9 cellular contexts compared by ENCODE assay signal in genomic region chr6:160028487-160029275, GRCh38. TPM values are rescaled to one million over a fixed set of nuclear protein-coding genes. Genes with fewer than 3 reads are reported as not detected.
DNase-seq lines count a peak whose midpoint lies in the region; ATAC-seq and TF ChIP-seq lines count a peak whose summit lies in the region.
"Had no signal": no experiment of that assay in that cellular context is flagged by ENCODE, and none has a peak within 500 bp of the region (broad histone marks: within the 10 kb centered on the region; RNA-seq: fewer than 3 reads in every experiment).

No MANE protein-coding gene starts in this region.

- no peak overlapping the region for H3K4me3 ChIP-seq in CD4-positive, CD25-positive, alpha-beta regulatory T cell (ENCODE audit: low read depth, low read length)
- H3K4me3 ChIP-seq in kidney epithelial cell (ENCODE audit: low read depth, low read length) = no peak overlapping the region
- H3K4me3 ChIP-seq in BE2C (ENCODE audit: low read depth, low read length) = no peak overlapping the region
- no peak overlapping the region for H3K4me3 ChIP-seq in Peyer's patch

- TF ChIP-seq POLR2A in Peyer's patch (IDR thresholded peaks at IDR 0.05) = no peak

- peaks cover 65% of the 10 kb centered on the region for H3K36me3 Mint-ChIP-seq in CD4-positive, CD25-positive, alpha-beta regulatory T cell

- no peaks in the 10 kb centered on the region for H3K27me3 Mint-ChIP-seq in CD4-positive, CD25-positive, alpha-beta regulatory T cell
- H3K27me3 Mint-ChIP-seq: IgD-negative memory B cell had no signal

- no peak for TF ChIP-seq CTCF in RWPE1 (conservative IDR thresholded peaks at IDR 0.05; ENCODE audit: low read depth)
- peak; percentile 9 for TF ChIP-seq CTCF in kidney epithelial cell (IDR thresholded peaks at IDR 0.05; ENCODE audit: insufficient read depth, low read length, poor library complexity, severe bottlenecking)
- TF ChIP-seq CTCF in BE2C (IDR thresholded peaks at IDR 0.05; ENCODE audit: low read depth, low read length) = no peak
- no peak for TF ChIP-seq CTCF in Peyer's patch (IDR thresholded peaks at IDR 0.05)

- H3K27me3 ChIP-seq in CD4-positive, CD25-positive, alpha-beta regulatory T cell (ENCODE audit: control insufficient read depth, insufficient read depth, low read length) = no peaks in the 10 kb centered on the region
- H3K27me3 ChIP-seq in kidney epithelial cell (ENCODE audit: control insufficient read depth, insufficient read depth, low read length) (no peaks in the 10 kb centered on the region), BE2C (no peaks in the 10 kb centered on the region), Peyer's patch (no peaks in the 10 kb centered on the region)

- peaks cover 85% of the 10 kb centered on the region for H3K36me3 ChIP-seq in CD4-positive, CD25-positive, alpha-beta regulatory T cell (ENCODE audit: control insufficient read depth, insufficient read depth, low read length)
- H3K36me3 ChIP-seq in kidney epithelial cell (ENCODE audit: control insufficient read depth, insufficient read depth, low read length) (peaks cover 8% of the 10 kb centered on the region), BE2C (peaks cover 37% of the 10 kb centered on the region), Peyer's patch (peaks cover 0 to 86% (median 0%) of the 10 kb centered on the region in 3 donors)

- H3K9me3 Mint-ChIP-seq in CD4-positive, CD25-positive, alpha-beta regulatory T cell = no peaks in the 10 kb centered on the region
- H3K9me3 Mint-ChIP-seq: IgD-negative memory B cell had no signal

- H3K9me3 ChIP-seq in CD4-positive, CD25-positive, alpha-beta regulatory T cell (ENCODE audit: control insufficient read depth in 2 of 2, low read length in 2 of 2) = no peaks in the 10 kb centered on the region
- no peaks in the 10 kb centered on the region for H3K9me3 ChIP-seq in BE2C
- no peaks in the 10 kb centered on the region for H3K9me3 ChIP-seq in Peyer's patch

- ATAC-seq in CD4-positive, CD25-positive, alpha-beta regulatory T cell (ENCODE audit: low read depth in 2 of 2) = peak; percentile 46 to 69
- ATAC-seq in GM21447 (IDR thresholded peaks at IDR 0.05; ENCODE audit: unreplicated experiment) = peak; percentile 87

- CTCF ChIA-PET in RWPE1 (lab: Yijun Ruan, JAX) = interaction anchor here (0.6 to 0.9 kb wide), 3 partner anchors 128 to 974 kb away, joined by 3 to 5 read pairs (median 4); no protein-coding TSS in a partner anchor

- peaks cover 4% of the 10 kb centered on the region for H3K4me1 ChIP-seq in CD4-positive, CD25-positive, alpha-beta regulatory T cell (ENCODE audit: control insufficient read depth, insufficient read depth, low read length, poor library complexity, severe bottlenecking)
- H3K4me1 ChIP-seq in BE2C = no peaks in the 10 kb centered on the region
- peaks cover 0 to 8% (median 0%) of the 10 kb centered on the region in 4 donors for H3K4me1 ChIP-seq in Peyer's patch

- no peak overlapping the region for H3K27ac ChIP-seq in CD4-positive, CD25-positive, alpha-beta regulatory T cell (ENCODE audit: insufficient read depth, low read length, poor library complexity, severe bottlenecking)
- H3K27ac ChIP-seq in RWPE1 (peak overlapping the region; percentile 80), Peyer's patch (no peak overlapping the region)

- H3K27ac Mint-ChIP-seq in CD4-positive, CD25-positive, alpha-beta regulatory T cell = peak overlapping the region in 2 of 3 donors; percentile 48 to 49

- DNase-seq in CD4-positive, CD25-positive, alpha-beta regulatory T cell = peak in 1 of 3 donors; percentile 60
- no peak for DNase-seq in RWPE1 (ENCODE audit: low spot score)
- DNase-seq in kidney epithelial cell (ENCODE audit: low read depth) = no peak
- DNase-seq in BE2C = no peak
- no peak for DNase-seq in SK-N-DZ (ENCODE audit: low spot score)
- no peak for DNase-seq in anterior cingulate cortex (lab: John Stamatoyannopoulos, UW)
- DNase-seq in Peyer's patch = no peak

- peaks cover 0 to 16% (median 10%) of the 10 kb centered on the region in 4 donors for H3K4me1 Mint-ChIP-seq in CD4-positive, CD25-positive, alpha-beta regulatory T cell

- H3K4me3 Mint-ChIP-seq in CD4-positive, CD25-positive, alpha-beta regulatory T cell = no peak overlapping the region
- H3K4me3 Mint-ChIP-seq: IgD-negative memory B cell had no signal

- POLR2A ChIA-PET in RWPE1 (lab: Yijun Ruan, JAX; ENCODE audit: low non-redundant PET) = no interaction called here

RNA-seq across cellular contexts. Expression of gene IGF2R, which starts 59.8 kb away (rescaled TPM):
- 71.2 TPM for total RNA-seq in CD4-positive, CD25-positive, alpha-beta regulatory T cell
- polyA plus RNA-seq in CD4-positive, CD25-positive, alpha-beta regulatory T cell = 10 to 100 TPM in 2 of 4 donors, 1 to 10 TPM in 2; 8.8 to 13.4 (median 9.8) TPM
- 251 and 274 TPM in 2 replicates for total RNA-seq in kidney epithelial cell
- 25.4 TPM for polyA plus RNA-seq in BE2C (2012; ENCODE audit: insufficient read depth, insufficient read length, low read depth)
- 9.8 and 13.8 TPM in 2 replicates for polyA plus RNA-seq in SK-N-DZ (2014; cell fraction: cytosol; rRNA removed)
- 9.3 and 12.4 TPM in 2 replicates for polyA plus RNA-seq in SK-N-DZ (2014; cell fraction: nucleus; rRNA removed)
- total RNA-seq in Peyer's patch = 10 to 100 TPM; 48.7 to 86.5 (median 82.3) TPM
